Comparison of ENCODE assay signal across 1 cellular context in the genomic region with DNA sequence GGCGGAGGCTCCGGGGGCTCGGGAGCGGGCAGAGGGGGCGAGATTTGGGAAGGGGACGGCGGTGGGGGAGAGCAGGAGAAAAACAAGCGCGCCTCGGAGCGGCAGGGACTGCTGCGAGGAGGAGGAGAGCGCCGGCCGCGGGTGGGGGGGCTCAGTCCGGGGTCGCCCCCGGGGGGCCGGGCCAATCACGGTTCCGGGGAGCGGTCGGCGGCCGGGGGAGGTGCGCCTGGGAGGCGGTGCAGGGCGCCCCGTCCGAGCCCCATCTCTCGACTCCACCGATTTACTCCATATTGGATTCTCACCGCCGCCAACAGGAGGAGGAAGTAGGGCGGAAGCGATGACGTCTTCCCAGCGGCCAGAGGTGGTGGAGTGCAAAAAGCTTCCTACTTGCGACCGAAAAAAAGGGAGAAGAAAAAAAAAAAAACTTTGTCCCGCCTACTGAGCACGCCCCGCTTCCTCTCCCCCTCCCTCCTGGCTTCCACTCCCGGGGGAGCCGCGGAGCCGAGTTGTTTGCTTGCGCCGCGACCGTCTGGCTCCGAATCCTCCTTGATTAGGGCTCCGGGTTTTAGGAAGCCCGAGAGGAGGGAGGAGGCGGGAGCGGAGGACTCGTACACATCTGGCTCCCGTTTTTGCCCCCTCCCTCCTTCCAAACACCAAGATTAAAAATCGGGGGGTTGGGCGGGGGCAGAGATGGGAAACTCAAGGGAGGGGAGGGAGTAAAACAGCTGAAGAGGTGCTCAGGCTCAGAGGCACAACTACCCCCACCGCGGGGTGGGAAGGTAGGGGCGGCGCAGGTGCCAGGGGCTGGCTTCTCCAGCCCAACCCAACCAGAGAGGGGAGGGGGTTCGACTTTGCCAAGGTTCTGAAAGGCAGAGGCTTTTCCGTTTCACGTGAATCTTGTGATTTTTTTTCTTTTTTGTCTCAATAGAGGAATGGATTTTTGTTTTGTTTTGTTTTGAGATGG.
TF ChIP-seq lines count a peak whose summit lies in the region.

A gene with protein sequence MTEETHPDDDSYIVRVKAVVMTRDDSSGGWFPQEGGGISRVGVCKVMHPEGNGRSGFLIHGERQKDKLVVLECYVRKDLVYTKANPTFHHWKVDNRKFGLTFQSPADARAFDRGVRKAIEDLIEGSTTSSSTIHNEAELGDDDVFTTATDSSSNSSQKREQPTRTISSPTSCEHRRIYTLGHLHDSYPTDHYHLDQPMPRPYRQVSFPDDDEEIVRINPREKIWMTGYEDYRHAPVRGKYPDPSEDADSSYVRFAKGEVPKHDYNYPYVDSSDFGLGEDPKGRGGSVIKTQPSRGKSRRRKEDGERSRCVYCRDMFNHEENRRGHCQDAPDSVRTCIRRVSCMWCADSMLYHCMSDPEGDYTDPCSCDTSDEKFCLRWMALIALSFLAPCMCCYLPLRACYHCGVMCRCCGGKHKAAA (minus strand): TSS at position 373 of the 964 bp plus-strand sequence. CDS start 612 bp downstream, outside the sequence.

TF ChIP-seq in HepG2, 621 proteins besides CTCF, POLR2A, EP300 and RAD21 (continued from another document and continues in another):
- TF ChIP-seq ZNF281 (CRISPR knock-in tag; IDR thresholded peaks at IDR 0.05; ENCODE audit: borderline replicate concordance): peak; percentile 65
- no peak for TF ChIP-seq KLF15 (CRISPR knock-in tag; IDR thresholded peaks at IDR 0.05; ENCODE audit: borderline replicate concordance)
- TF ChIP-seq DPF2 (CRISPR knock-in tag; IDR thresholded peaks at IDR 0.05; ENCODE audit: borderline replicate concordance, low read depth): peak; percentile 77
- 0 out of 2 replicates have a peak, but pooled peaks have one; percentile 26 for TF ChIP-seq TCF7 (IDR thresholded peaks at IDR 0.05; ENCODE audit: low read depth)
- peak; percentile 41; the same call in 1 of the 2 replicates for TF ChIP-seq ZNF121 (CRISPR knock-in tag; IDR thresholded peaks at IDR 0.05)
- no peak for TF ChIP-seq CHCHD3 (CRISPR knock-in tag; IDR thresholded peaks at IDR 0.05)
- TF ChIP-seq IRF2 (CRISPR knock-in tag; IDR thresholded peaks at IDR 0.05): peak; percentile 96
- no peak; the same call in 1 of the 2 replicates for TF ChIP-seq RFXANK (CRISPR knock-in tag; IDR thresholded peaks at IDR 0.05)
- TF ChIP-seq, protein P1, sequence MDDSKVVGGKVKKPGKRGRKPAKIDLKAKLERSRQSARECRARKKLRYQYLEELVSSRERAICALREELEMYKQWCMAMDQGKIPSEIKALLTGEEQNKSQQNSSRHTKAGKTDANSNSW (CRISPR knock-in tag; IDR thresholded peaks at IDR 0.05; ENCODE audit: borderline replicate concordance): no peak; the same call in 1 of the 2 replicates
- 0 out of 2 replicates have a peak, but pooled peaks have one; percentile 33 for TF ChIP-seq NR1H2 (CRISPR knock-in tag; IDR thresholded peaks at IDR 0.05; ENCODE audit: borderline replicate concordance, low read depth)
- TF ChIP-seq KDM5A (IDR thresholded peaks at IDR 0.05; ENCODE audit: borderline replicate concordance, low read length): peak; percentile 16; the same call in 1 of the 2 replicates
- no peak for TF ChIP-seq SCMH1 (CRISPR knock-in tag; IDR thresholded peaks at IDR 0.05; ENCODE audit: borderline replicate concordance)
- 0 out of 2 replicates have a peak, but pooled peaks have one; percentile 87 for TF ChIP-seq ZMAT3 (CRISPR knock-in tag; conservative IDR thresholded peaks at IDR 0.05)
- peak; percentile 97 for TF ChIP-seq MTF1 (CRISPR knock-in tag; IDR thresholded peaks at IDR 0.05)
- TF ChIP-seq PRDM10 (CRISPR knock-in tag; IDR thresholded peaks at IDR 0.05; ENCODE audit: low read depth): peak; percentile 82
- TF ChIP-seq MEIS2 (CRISPR knock-in tag; IDR thresholded peaks at IDR 0.05): peak; percentile 58; the same call in 1 of the 2 replicates
- TF ChIP-seq, protein P2, sequence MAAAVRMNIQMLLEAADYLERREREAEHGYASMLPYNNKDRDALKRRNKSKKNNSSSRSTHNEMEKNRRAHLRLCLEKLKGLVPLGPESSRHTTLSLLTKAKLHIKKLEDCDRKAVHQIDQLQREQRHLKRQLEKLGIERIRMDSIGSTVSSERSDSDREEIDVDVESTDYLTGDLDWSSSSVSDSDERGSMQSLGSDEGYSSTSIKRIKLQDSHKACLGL (CRISPR knock-in tag; IDR thresholded peaks at IDR 0.05): peak; percentile 26
- peak; percentile 83 for TF ChIP-seq ASH2L (IDR thresholded peaks at IDR 0.05; ENCODE audit: insufficient read length, low read depth, low read length)
- TF ChIP-seq AGO1 (IDR thresholded peaks at IDR 0.05; ENCODE audit: low read depth, low read length, poor library complexity, severe bottlenecking): no peak
- peak; percentile 67 for TF ChIP-seq ZNF18 (CRISPR knock-in tag; IDR thresholded peaks at IDR 0.05; ENCODE audit: insufficient replicate concordance)
- peak; percentile 94 for TF ChIP-seq FOXK1 (CRISPR knock-in tag; IDR thresholded peaks at IDR 0.05; ENCODE audit: borderline replicate concordance, low read depth)
- TF ChIP-seq ZSCAN12 (CRISPR knock-in tag; IDR thresholded peaks at IDR 0.05): no peak
- no peak; the same call in 1 of the 2 replicates for TF ChIP-seq PHF20 (CRISPR knock-in tag; IDR thresholded peaks at IDR 0.05)
- peak; percentile 90 for TF ChIP-seq KAT8 (CRISPR knock-in tag; IDR thresholded peaks at IDR 0.05)
- TF ChIP-seq ZSCAN20 (CRISPR knock-in tag; IDR thresholded peaks at IDR 0.05; ENCODE audit: borderline replicate concordance): peak; percentile 22; the same call in 1 of the 2 replicates
- peak; percentile 76 for TF ChIP-seq SPEN (CRISPR knock-in tag; IDR thresholded peaks at IDR 0.05; ENCODE audit: low read depth)
- no peak; the same call in 1 of the 2 replicates for TF ChIP-seq RFXAP (CRISPR knock-in tag; IDR thresholded peaks at IDR 0.05; ENCODE audit: borderline replicate concordance)
- peak; percentile 50 for TF ChIP-seq FOXP1 (IDR thresholded peaks at IDR 0.05)
- peak; percentile 85 for TF ChIP-seq FOXP1 (CRISPR knock-in tag; IDR thresholded peaks at IDR 0.05)
- TF ChIP-seq GTF3A (CRISPR knock-in tag; conservative IDR thresholded peaks at IDR 0.05): peak; percentile 89; the same call in 1 of the 2 replicates
- TF ChIP-seq ATF4 (CRISPR knock-in tag; IDR thresholded peaks at IDR 0.05): peak in 1 of 2 experiments; percentile 74; a peak in 2 of 4 replicates
- TF ChIP-seq NFYC (CRISPR knock-in tag; IDR thresholded peaks at IDR 0.05): peak; percentile 49; the same call in 1 of the 2 replicates
- TF ChIP-seq SRSF1 (optimal IDR thresholded peaks at IDR 0.05; ENCODE audit: low read depth, low read length): peak; percentile 86
- TF ChIP-seq ETV5 (CRISPR knock-in tag; IDR thresholded peaks at IDR 0.05; ENCODE audit: borderline replicate concordance): peak; percentile 95
- no peak for TF ChIP-seq ZNF550 (CRISPR knock-in tag; IDR thresholded peaks at IDR 0.05; ENCODE audit: borderline replicate concordance)
- 0 out of 2 replicates have a peak, but pooled peaks have one; percentile 49 for TF ChIP-seq ZZZ3 (CRISPR knock-in tag; IDR thresholded peaks at IDR 0.05; ENCODE audit: borderline replicate concordance)
- TF ChIP-seq, protein P3, sequence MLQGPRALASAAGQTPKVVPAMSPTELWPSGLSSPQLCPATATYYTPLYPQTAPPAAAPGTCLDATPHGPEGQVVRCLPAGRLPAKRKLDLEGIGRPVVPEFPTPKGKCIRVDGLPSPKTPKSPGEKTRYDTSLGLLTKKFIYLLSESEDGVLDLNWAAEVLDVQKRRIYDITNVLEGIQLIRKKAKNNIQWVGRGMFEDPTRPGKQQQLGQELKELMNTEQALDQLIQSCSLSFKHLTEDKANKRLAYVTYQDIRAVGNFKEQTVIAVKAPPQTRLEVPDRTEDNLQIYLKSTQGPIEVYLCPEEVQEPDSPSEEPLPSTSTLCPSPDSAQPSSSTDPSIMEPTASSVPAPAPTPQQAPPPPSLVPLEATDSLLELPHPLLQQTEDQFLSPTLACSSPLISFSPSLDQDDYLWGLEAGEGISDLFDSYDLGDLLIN (CRISPR knock-in tag; IDR thresholded peaks at IDR 0.05; ENCODE audit: borderline replicate concordance): no peak
- TF ChIP-seq GATAD2A (CRISPR knock-in tag; IDR thresholded peaks at IDR 0.05): peak; percentile 91
- no peak for TF ChIP-seq ZNF24 (IDR thresholded peaks at IDR 0.05)
- no peak for TF ChIP-seq SNRNP70 (IDR thresholded peaks at IDR 0.05; ENCODE audit: low read depth, low read length)
- peak; percentile 60; the same call in 1 of the 2 replicates for TF ChIP-seq ZNF383 (CRISPR knock-in tag; IDR thresholded peaks at IDR 0.05; ENCODE audit: borderline replicate concordance)
- TF ChIP-seq ZNF431 (CRISPR knock-in tag; IDR thresholded peaks at IDR 0.05; ENCODE audit: borderline replicate concordance, low read depth): no peak
- TF ChIP-seq JARID2 (CRISPR knock-in tag; IDR thresholded peaks at IDR 0.05; ENCODE audit: insufficient replicate concordance): no peak
- no peak for TF ChIP-seq SMAD9 (CRISPR knock-in tag; IDR thresholded peaks at IDR 0.05)
